ENCODE assay signal across 1 cellular context in genomic region chr2:230668184-230668938, GRCh38.
TF ChIP-seq lines count a peak whose summit lies in the region.

No MANE protein-coding gene starts in this region.

TF ChIP-seq in HepG2, 621 proteins besides CTCF, POLR2A, EP300 and RAD21 (continued from another document):
- TF ChIP-seq ZNF362 (CRISPR knock-in tag; IDR thresholded peaks at IDR 0.05; ENCODE audit: borderline replicate concordance), result no peak
- no peak for TF ChIP-seq TMF1 (CRISPR knock-in tag; IDR thresholded peaks at IDR 0.05; ENCODE audit: low read depth)
- no peak for TF ChIP-seq NR2F2 (IDR thresholded peaks at IDR 0.05; ENCODE audit: borderline replicate concordance, low read depth)
- no peak for TF ChIP-seq CHD4 (IDR thresholded peaks at IDR 0.05; ENCODE audit: borderline replicate concordance, low read length)
- no peak for TF ChIP-seq SPEN (CRISPR knock-in tag; IDR thresholded peaks at IDR 0.05; ENCODE audit: low read depth)
- TF ChIP-seq ZBTB25 (CRISPR knock-in tag; IDR thresholded peaks at IDR 0.05), result no peak
- no peak for TF ChIP-seq ZFX (CRISPR knock-in tag; IDR thresholded peaks at IDR 0.05; ENCODE audit: low read depth)
- no peak for TF ChIP-seq CREB1 (IDR thresholded peaks at IDR 0.05)
- TF ChIP-seq CREB1 (CRISPR knock-in tag; IDR thresholded peaks at IDR 0.05), result no peak
- TF ChIP-seq CEBPG (CRISPR knock-in tag; IDR thresholded peaks at IDR 0.05), result no peak
